ENCODE assay signal across 17 cellular contexts in the genomic region with DNA sequence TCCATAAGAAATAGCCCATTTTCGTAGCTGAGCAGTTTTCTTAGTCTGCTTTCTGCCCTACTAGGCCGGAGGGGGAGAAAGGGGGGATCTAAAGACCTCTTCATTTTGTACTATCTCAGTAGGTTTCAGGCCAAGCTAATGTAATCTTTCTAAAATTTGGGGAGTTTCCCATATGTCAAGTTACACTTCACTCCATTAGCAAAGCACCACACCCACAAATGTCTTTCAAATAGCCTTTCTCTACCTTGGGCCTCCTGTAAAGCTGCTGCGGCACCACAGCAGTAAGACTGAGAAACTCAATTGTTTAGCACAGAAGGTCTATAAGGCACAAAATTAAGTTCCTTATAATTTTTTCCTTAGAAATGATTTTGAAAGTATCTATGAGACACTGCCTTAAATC. TPM values are rescaled to one million over a fixed set of nuclear protein-coding genes. Genes with fewer than 3 reads are reported as not detected.
A peak's percentile ranks its signal among the peaks of the same experiment; 100 is the strongest.
DNase-seq lines count a peak whose midpoint lies in the region; ATAC-seq and TF ChIP-seq lines count a peak whose summit lies in the region.
"Had no signal": no experiment of that assay in that cellular context is flagged by ENCODE, and none has a peak within 500 bp of the region (broad histone marks: within the 10 kb centered on the region; RNA-seq: fewer than 3 reads in every experiment).

No MANE protein-coding gene starts in this region.

- H3K9me3 Mint-ChIP-seq in natural killer cell (no peaks in the 10 kb centered on the region), type B pancreatic cell (peaks cover 5% of the 10 kb centered on the region)
- H3K9me3 Mint-ChIP-seq in natural killer cell treated with Interleukin-12 subunit alpha and Interleukin-12 subunit beta and Interleukin-15 and Interleukin-18, amount 100 ng/mL, for 72 hours = no peaks in the 10 kb centered on the region
- H3K9me3 Mint-ChIP-seq: CD8-positive, alpha-beta memory T cell had no signal

- H3K27ac Mint-ChIP-seq in natural killer cell (peak overlapping the region; percentile 3 to 79), type B pancreatic cell (peak overlapping the region; percentile 66)
- H3K27ac Mint-ChIP-seq in natural killer cell treated with Interleukin-12 subunit alpha and Interleukin-12 subunit beta and Interleukin-15 and Interleukin-18, amount 100 ng/mL, for 72 hours = no peak overlapping the region

- TF ChIP-seq CTCF in natural killer cell (IDR thresholded peaks at IDR 0.05) = no peak
- TF ChIP-seq CTCF in type B pancreatic cell (conservative IDR thresholded peaks at IDR 0.05) = no peak
- no peak for TF ChIP-seq CTCF in BE2C (IDR thresholded peaks at IDR 0.05; ENCODE audit: low read depth, low read length)

- ATAC-seq in natural killer cell (peak in 2 of 3 donors; percentile 57 to 66), esophagus mucosa (peak; percentile 51)
- no peak for ATAC-seq in natural killer cell treated with Interleukin-12 subunit alpha and Interleukin-12 subunit beta and Interleukin-15 and Interleukin-18, amount 100 ng/mL, for 72 hours

- H3K36me3 Mint-ChIP-seq in natural killer cell = no peaks in the 10 kb centered on the region
- H3K36me3 Mint-ChIP-seq in natural killer cell treated with Interleukin-12 subunit alpha and Interleukin-12 subunit beta and Interleukin-15 and Interleukin-18, amount 100 ng/mL, for 72 hours = no peaks in the 10 kb centered on the region
- no peaks in the 10 kb centered on the region for H3K36me3 Mint-ChIP-seq in type B pancreatic cell
- H3K36me3 Mint-ChIP-seq: CD8-positive, alpha-beta memory T cell had no signal

- H3K4me1 ChIP-seq in SJSA1 (replicated peaks) (peaks cover 3% of the 10 kb centered on the region), BE2C (no peaks in the 10 kb centered on the region)
- H3K4me1 ChIP-seq: HAP-1, Peyer's patch had no signal

- H3K4me1 Mint-ChIP-seq in natural killer cell (peaks cover 6 to 11% of the 10 kb centered on the region in 2 donors), type B pancreatic cell (ENCODE audit: unreplicated experiment) (peaks cover 14% of the 10 kb centered on the region)
- H3K4me1 Mint-ChIP-seq in natural killer cell treated with Interleukin-12 subunit alpha and Interleukin-12 subunit beta and Interleukin-15 and Interleukin-18, amount 100 ng/mL, for 72 hours (ENCODE audit: low read depth in 2 of 2) = peaks cover 4 to 6% of the 10 kb centered on the region in 2 donors

- CTCF ChIA-PET in HEK293T (lab: Yijun Ruan, JAX) = no interaction called here

- H3K9me3 ChIP-seq in SJSA1 (replicated peaks) (no peaks in the 10 kb centered on the region), BE2C (no peaks in the 10 kb centered on the region)
- H3K9me3 ChIP-seq: HAP-1, Peyer's patch had no signal

- POLR2A ChIA-PET in HEK293T (lab: Yijun Ruan, JAX) = no interaction called here

- H3K27ac ChIP-seq in SJSA1 = 0 out of 2 replicates have a peak overlapping the region, but pooled peaks have one; percentile 19
- H3K27ac ChIP-seq: Peyer's patch had no signal

- H3K4me3 Mint-ChIP-seq in natural killer cell (no peak overlapping the region), type B pancreatic cell (no peak overlapping the region)
- no peak overlapping the region for H3K4me3 Mint-ChIP-seq in natural killer cell treated with Interleukin-12 subunit alpha and Interleukin-12 subunit beta and Interleukin-15 and Interleukin-18, amount 100 ng/mL, for 72 hours
- H3K4me3 Mint-ChIP-seq: CD8-positive, alpha-beta memory T cell had no signal

- intact Hi-C loops in natural killer cell (cut with micrococcal nuclease) = no loop called here

- H3K27me3 ChIP-seq in SJSA1 (replicated peaks) = no peaks in the 10 kb centered on the region
- no peaks in the 10 kb centered on the region for H3K27me3 ChIP-seq in BE2C
- H3K27me3 ChIP-seq: Peyer's patch had no signal

- H3K36me3 ChIP-seq in SJSA1 (no peaks in the 10 kb centered on the region), BE2C (no peaks in the 10 kb centered on the region)
- H3K36me3 ChIP-seq: HAP-1, Peyer's patch had no signal

- H3K4me3 ChIP-seq in SJSA1 = no peak overlapping the region
- no peak overlapping the region for H3K4me3 ChIP-seq in BE2C (ENCODE audit: low read depth, low read length)
- H3K4me3 ChIP-seq: HAP-1, Peyer's patch had no signal

- DNase-seq in natural killer cell (no peak), SJSA1 (ENCODE audit: low read depth in 1 of 2, low spot score in 2 of 2) (no peak), type B pancreatic cell (ENCODE audit: extremely low spot score, unreplicated experiment) (no peak), NCI-H748 (lab: John Stamatoyannopoulos, UW; ENCODE audit: unreplicated experiment) (no peak), HEK293T (ENCODE audit: extremely low spot score) (no peak), BE2C (no peak)
- DNase-seq in natural killer cell treated with Interleukin-12 subunit alpha and Interleukin-12 subunit beta and Interleukin-15 and Interleukin-18, amount 100 ng/mL, for 72 hours (ENCODE audit: low spot score) = no peak
- DNase-seq: C1 segment of cervical spinal cord; CD8-positive, alpha-beta memory T cell; NCI-H1105; NCI-H2081; NCI-H2171 treated with DMSO at 0.1 percent for 48 hours; NCI-H446; NCI-H526 treated with DMSO at 0.1 percent for 48 hours; Peyer's patch had no signal

- H3K27me3 Mint-ChIP-seq in natural killer cell (ENCODE audit: low read depth in 2 of 2) (no peaks in the 10 kb centered on the region), type B pancreatic cell (no peaks in the 10 kb centered on the region)
- H3K27me3 Mint-ChIP-seq in natural killer cell treated with Interleukin-12 subunit alpha and Interleukin-12 subunit beta and Interleukin-15 and Interleukin-18, amount 100 ng/mL, for 72 hours = peaks cover 0 to 3% of the 10 kb centered on the region in 2 donors

TF ChIP-seq in HEK293T, 16 proteins besides CTCF, POLR2A, EP300 and RAD21:
- TF ChIP-seq L3MBTL2 (conservative IDR thresholded peaks at IDR 0.05) = no peak
- TF ChIP-seq ELF4 (IDR thresholded peaks at IDR 0.05) = no peak
- no peak for TF ChIP-seq LEF1 (IDR thresholded peaks at IDR 0.05; ENCODE audit: borderline replicate concordance)
- no peak for TF ChIP-seq FOXM1 (IDR thresholded peaks at IDR 0.05; ENCODE audit: borderline replicate concordance)
- no peak for TF ChIP-seq FOXK2 (IDR thresholded peaks at IDR 0.05)

RNA-seq across cellular contexts. Expression of gene RNF11, which starts 15.5 kb away (rescaled TPM):
- total RNA-seq in natural killer cell = 10 to 100 TPM; 68.3 to 89.5 (median 68.4) TPM
- 10 to 100 TPM; 44.0 to 56.7 TPM for total RNA-seq in natural killer cell treated with Interleukin-12 subunit alpha and Interleukin-12 subunit beta and Interleukin-15 and Interleukin-18, amount 100 ng/mL, for 72 hours
- total RNA-seq in SJSA1 (2014; rRNA removed; shearing (Covaris generic)) = 146 and 168 TPM in 2 replicates
- 78.8 TPM for total RNA-seq in esophagus mucosa
- total RNA-seq in type B pancreatic cell (ENCODE audit: low replicate concordance) = 61.8 and 110 TPM in 2 replicates
- 35.7 TPM for polyA plus RNA-seq in BE2C (2012; ENCODE audit: insufficient read depth, insufficient read length, low read depth)

Comparison
In these comparisons a context has a peak if more than half of its experiments do, and no peak if none do; other contexts are left out.
1. ATAC-seq: peak in natural killer cell (2 of 3) and esophagus mucosa (single experiment); none in natural killer cell treated with Interleukin-12 subunit alpha and Interleukin-12 subunit beta and Interleukin-15 and Interleukin-18, amount 100 ng/mL, for 72 hours (0 of 2).
2. H3K27ac Mint-ChIP-seq: peak in natural killer cell (2 of 2) and type B pancreatic cell (single experiment); none in natural killer cell treated with Interleukin-12 subunit alpha and Interleukin-12 subunit beta and Interleukin-15 and Interleukin-18, amount 100 ng/mL, for 72 hours (0 of 2).